8 cellular contexts compared by ENCODE assay signal in genomic region chr14:91315844-91316267, GRCh38.
DNase-seq lines count a peak whose midpoint lies in the region; ATAC-seq and TF ChIP-seq lines count a peak whose summit lies in the region.

No MANE protein-coding gene starts in this region.

- H3K4me3 Mint-ChIP-seq in T-helper 1 cell treated with Interleukin-12 subunit alpha and Interleukin-12 subunit beta and Interleukin-4 antibody, amounts not matched to agents 30 μg/mL and 1 μg/mL, for 36 hours, result peak overlapping the region; percentile 65
- peak overlapping the region; percentile 79 for H3K4me3 Mint-ChIP-seq in activated naive CD8-positive, alpha-beta T cell treated with anti-CD3 and anti-CD28 coated beads, Interleukin-2, amount 50 U/mL, for 24 hours

- H3K4me3 ChIP-seq in hepatocyte, result no peak overlapping the region

- no peaks in the 10 kb centered on the region for H3K27me3 Mint-ChIP-seq in T-helper 1 cell treated with Interleukin-12 subunit alpha and Interleukin-12 subunit beta and Interleukin-4 antibody, amounts not matched to agents 30 μg/mL and 1 μg/mL, for 36 hours (ENCODE audit: low read depth)
- no peaks in the 10 kb centered on the region for H3K27me3 Mint-ChIP-seq in activated naive CD8-positive, alpha-beta T cell treated with anti-CD3 and anti-CD28 coated beads, Interleukin-2, amount 50 U/mL, for 24 hours

- no peak for TF ChIP-seq CTCF in hepatocyte (IDR thresholded peaks at IDR 0.05; ENCODE audit: poor library complexity)

- no peaks in the 10 kb centered on the region for H3K9me3 ChIP-seq in hepatocyte (ENCODE audit: low read depth)

- no peaks in the 10 kb centered on the region for H3K79me2 ChIP-seq in hepatocyte

- H3K4me1 ChIP-seq in hepatocyte (ENCODE audit: insufficient read depth), result peaks cover 6% of the 10 kb centered on the region

- H3K4me2 ChIP-seq in hepatocyte, result no peak overlapping the region

- no peaks in the 10 kb centered on the region for H3K9me3 Mint-ChIP-seq in T-helper 1 cell treated with Interleukin-12 subunit alpha and Interleukin-12 subunit beta and Interleukin-4 antibody, amounts not matched to agents 30 μg/mL and 1 μg/mL, for 36 hours
- no peaks in the 10 kb centered on the region for H3K9me3 Mint-ChIP-seq in activated naive CD8-positive, alpha-beta T cell treated with anti-CD3 and anti-CD28 coated beads, Interleukin-2, amount 50 U/mL, for 24 hours

- WGBS in hepatocyte (ENCODE audit: low lambda C conversion rate, missing lambda C conversion rate), result 91% methylated on average over 6 of the region's 6 CpGs

- no peaks in the 10 kb centered on the region for H3K27me3 ChIP-seq in hepatocyte

- peak; percentile 79 for ATAC-seq in GM18867 (IDR thresholded peaks at IDR 0.05; ENCODE audit: unreplicated experiment)
- peak; percentile 76 for ATAC-seq in HG03060 (IDR thresholded peaks at IDR 0.05; ENCODE audit: low read depth, unreplicated experiment)
- peak; percentile 68 for ATAC-seq in activated naive CD8-positive, alpha-beta T cell treated with anti-CD3 and anti-CD28 coated beads, Interleukin-2, amount 50 U/mL, for 24 hours

- peaks cover 61% of the 10 kb centered on the region for H3K4me1 Mint-ChIP-seq in T-helper 1 cell treated with Interleukin-12 subunit alpha and Interleukin-12 subunit beta and Interleukin-4 antibody, amounts not matched to agents 30 μg/mL and 1 μg/mL, for 36 hours (ENCODE audit: low read depth)
- peaks cover 80% of the 10 kb centered on the region for H3K4me1 Mint-ChIP-seq in activated naive CD8-positive, alpha-beta T cell treated with anti-CD3 and anti-CD28 coated beads, Interleukin-2, amount 50 U/mL, for 24 hours

- H3K27ac ChIP-seq in hepatocyte, result no peak overlapping the region

- peak; percentile 88 for DNase-seq in activated naive CD8-positive, alpha-beta T cell treated with anti-CD3 and anti-CD28 coated beads, Interleukin-2, amount 50 U/mL, for 24 hours
- peak; percentile 44 to 53 for DNase-seq in stimulated activated CD8-positive, alpha-beta memory T cell treated with anti-CD3 and anti-CD28 coated beads, Interleukin-7, amount 100 ng/mL, for 1 hour (ENCODE audit: low read depth in 2 of 2)
- DNase-seq in hepatocyte (ENCODE audit: low spot score), result no peak
- no peak for DNase-seq in HUDEP-2 (lab: John Stamatoyannopoulos, UW; ENCODE audit: unreplicated experiment in 76 of 76)
- no peak for DNase-seq in HuH-7.5 (ENCODE audit: low spot score)

- H3K9me2 ChIP-seq in hepatocyte (replicated peaks; ENCODE audit: insufficient read depth), result no peaks in the 10 kb centered on the region

- peaks cover 63% of the 10 kb centered on the region for H3K36me3 Mint-ChIP-seq in T-helper 1 cell treated with Interleukin-12 subunit alpha and Interleukin-12 subunit beta and Interleukin-4 antibody, amounts not matched to agents 30 μg/mL and 1 μg/mL, for 36 hours (ENCODE audit: low read depth)
- peaks cover 62% of the 10 kb centered on the region for H3K36me3 Mint-ChIP-seq in activated naive CD8-positive, alpha-beta T cell treated with anti-CD3 and anti-CD28 coated beads, Interleukin-2, amount 50 U/mL, for 24 hours (ENCODE audit: low read depth)

- no peak overlapping the region for H2AFZ ChIP-seq in hepatocyte

- peak overlapping the region; percentile 96 for H3K27ac Mint-ChIP-seq in T-helper 1 cell treated with Interleukin-12 subunit alpha and Interleukin-12 subunit beta and Interleukin-4 antibody, amounts not matched to agents 30 μg/mL and 1 μg/mL, for 36 hours
- H3K27ac Mint-ChIP-seq in activated naive CD8-positive, alpha-beta T cell treated with anti-CD3 and anti-CD28 coated beads, Interleukin-2, amount 50 U/mL, for 24 hours, result peak overlapping the region; percentile 95

- H3K36me3 ChIP-seq in hepatocyte (replicated peaks; ENCODE audit: insufficient read depth, low read depth), result no peaks in the 10 kb centered on the region

- H4K20me1 ChIP-seq in hepatocyte (ENCODE audit: insufficient read depth, poor library complexity, severe bottlenecking), result no peaks in the 10 kb centered on the region

Comparison
In these comparisons a context has a peak if more than half of its experiments do, and no peak if none do; other contexts are left out.
1. DNase-seq: peak in activated naive CD8-positive, alpha-beta T cell treated with anti-CD3 and anti-CD28 coated beads, Interleukin-2, amount 50 U/mL, for 24 hours (single experiment) and stimulated activated CD8-positive, alpha-beta memory T cell treated with anti-CD3 and anti-CD28 coated beads, Interleukin-7, amount 100 ng/mL, for 1 hour (2 of 2); none in hepatocyte (single experiment), HUDEP-2 (0 of 76) and HuH-7.5 (single experiment).
2. Peak in every context shown above with its lines, with median percentiles within 50 percentile points of each other: ATAC-seq.